In the genomic region with DNA sequence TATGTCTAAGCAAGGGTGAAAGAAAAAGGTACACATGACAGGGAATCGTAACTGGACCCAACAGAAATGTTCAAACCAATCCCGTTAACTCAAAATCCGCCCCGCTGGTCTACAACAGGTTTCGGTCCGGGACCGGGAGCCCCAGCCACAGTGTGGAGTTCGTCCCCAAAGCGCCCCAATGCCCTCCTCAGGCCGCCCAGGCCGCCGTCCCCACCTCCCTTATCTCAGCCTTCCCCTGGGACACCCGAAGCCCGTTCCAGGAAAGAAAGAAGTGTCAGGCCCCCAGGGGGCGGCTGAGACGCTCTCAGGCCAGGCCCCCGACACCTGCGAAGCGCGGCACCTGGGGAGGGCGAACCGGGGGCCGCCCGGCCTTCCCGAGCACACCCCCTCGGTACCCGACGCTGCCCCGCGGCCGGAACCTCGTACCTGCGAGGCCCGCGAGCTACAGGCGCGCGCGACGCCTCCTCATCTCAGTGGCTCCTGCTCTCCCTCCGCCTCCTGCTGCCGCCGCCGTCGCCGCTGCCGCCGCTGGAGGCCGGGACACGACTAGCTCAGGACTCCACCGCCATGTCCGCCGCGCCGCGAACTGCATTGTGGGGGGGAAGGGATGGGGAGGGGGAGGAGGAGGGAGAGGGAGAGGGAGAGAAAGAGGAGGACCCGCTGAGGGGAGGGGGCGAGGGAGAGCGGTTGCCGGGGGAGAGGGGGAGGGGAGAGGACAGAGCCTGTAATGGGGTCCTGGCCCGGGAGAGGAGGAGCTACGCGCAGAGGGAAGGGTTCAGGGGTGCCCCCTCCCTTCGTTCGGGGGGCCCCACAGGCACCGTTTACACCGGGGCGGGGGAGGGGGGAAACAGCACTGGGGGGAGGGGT, we compare ENCODE assay signal across 8 cellular contexts. TPM values are rescaled to one million over a fixed set of nuclear protein-coding genes. Genes with fewer than 3 reads are reported as not detected.
A peak's percentile ranks its signal among the peaks of the same experiment; 100 is the strongest.
DNase-seq lines count a peak whose midpoint lies in the region; ATAC-seq and TF ChIP-seq lines count a peak whose summit lies in the region.

A gene with protein sequence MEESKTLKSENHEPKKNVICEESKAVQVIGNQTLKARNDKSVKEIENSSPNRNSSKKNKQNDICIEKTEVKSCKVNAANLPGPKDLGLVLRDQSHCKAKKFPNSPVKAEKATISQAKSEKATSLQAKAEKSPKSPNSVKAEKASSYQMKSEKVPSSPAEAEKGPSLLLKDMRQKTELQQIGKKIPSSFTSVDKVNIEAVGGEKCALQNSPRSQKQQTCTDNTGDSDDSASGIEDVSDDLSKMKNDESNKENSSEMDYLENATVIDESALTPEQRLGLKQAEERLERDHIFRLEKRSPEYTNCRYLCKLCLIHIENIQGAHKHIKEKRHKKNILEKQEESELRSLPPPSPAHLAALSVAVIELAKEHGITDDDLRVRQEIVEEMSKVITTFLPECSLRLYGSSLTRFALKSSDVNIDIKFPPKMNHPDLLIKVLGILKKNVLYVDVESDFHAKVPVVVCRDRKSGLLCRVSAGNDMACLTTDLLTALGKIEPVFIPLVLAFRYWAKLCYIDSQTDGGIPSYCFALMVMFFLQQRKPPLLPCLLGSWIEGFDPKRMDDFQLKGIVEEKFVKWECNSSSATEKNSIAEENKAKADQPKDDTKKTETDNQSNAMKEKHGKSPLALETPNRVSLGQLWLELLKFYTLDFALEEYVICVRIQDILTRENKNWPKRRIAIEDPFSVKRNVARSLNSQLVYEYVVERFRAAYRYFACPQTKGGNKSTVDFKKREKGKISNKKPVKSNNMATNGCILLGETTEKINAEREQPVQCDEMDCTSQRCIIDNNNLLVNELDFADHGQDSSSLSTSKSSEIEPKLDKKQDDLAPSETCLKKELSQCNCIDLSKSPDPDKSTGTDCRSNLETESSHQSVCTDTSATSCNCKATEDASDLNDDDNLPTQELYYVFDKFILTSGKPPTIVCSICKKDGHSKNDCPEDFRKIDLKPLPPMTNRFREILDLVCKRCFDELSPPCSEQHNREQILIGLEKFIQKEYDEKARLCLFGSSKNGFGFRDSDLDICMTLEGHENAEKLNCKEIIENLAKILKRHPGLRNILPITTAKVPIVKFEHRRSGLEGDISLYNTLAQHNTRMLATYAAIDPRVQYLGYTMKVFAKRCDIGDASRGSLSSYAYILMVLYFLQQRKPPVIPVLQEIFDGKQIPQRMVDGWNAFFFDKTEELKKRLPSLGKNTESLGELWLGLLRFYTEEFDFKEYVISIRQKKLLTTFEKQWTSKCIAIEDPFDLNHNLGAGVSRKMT (N-terminal part only) (minus strand): TSS at position 588 of the 867 bp plus-strand sequence. CDS start 26,812 bp downstream, outside the sequence.

- H3K4me1 ChIP-seq in lower lobe of right lung: peaks cover 20% of the 10 kb centered on the region

- no peaks in the 10 kb centered on the region for H3K36me3 ChIP-seq in lower lobe of right lung

- H3K27me3 ChIP-seq in AG04450 (ENCODE audit: control insufficient read depth, insufficient read depth, low read length): no peaks in the 10 kb centered on the region
- no peaks in the 10 kb centered on the region for H3K27me3 ChIP-seq in lower lobe of right lung (ENCODE audit: low read depth)

- no peaks in the 10 kb centered on the region for H3K9me3 Mint-ChIP-seq in activated CD4-positive, alpha-beta memory T cell treated with anti-CD3 and anti-CD28 coated beads for 36 hours

- H3K36me3 Mint-ChIP-seq in activated CD4-positive, alpha-beta memory T cell treated with anti-CD3 and anti-CD28 coated beads for 36 hours: no peaks in the 10 kb centered on the region

- peak within 1 kb of the TSS; percentile 80 for H3K4me3 ChIP-seq in AG04450 (ENCODE audit: low read depth, low read length)
- peak within 1 kb of the TSS; percentile 98 for H3K4me3 ChIP-seq in lower lobe of right lung

- intact Hi-C loops in activated CD4-positive, alpha-beta memory T cell treated with anti-CD3 and anti-CD28 coated beads for 36 hours (cut with micrococcal nuclease): loop anchor here (1.0 to 10.0 kb wide), 10 partner anchors 32 to 410 kb away; a partner anchor contains a TSS
- intact Hi-C loops in lower lobe of right lung (cut with DNase I): no loop called here

- H3K27ac ChIP-seq in AG04450 (ENCODE audit: low read depth, low read length) (peak within 1 kb of the TSS; percentile 85), lower lobe of right lung (peak within 1 kb of the TSS; percentile 89)

- H3K4me1 Mint-ChIP-seq in activated CD4-positive, alpha-beta memory T cell treated with anti-CD3 and anti-CD28 coated beads for 36 hours (ENCODE audit: low read depth): peaks cover 32% of the 10 kb centered on the region

- H3K9me3 ChIP-seq in AG04450 (ENCODE audit: control insufficient read depth, insufficient read depth, low read length) (no peaks in the 10 kb centered on the region; the same call in 1 of the 2 replicates), lower lobe of right lung (no peaks in the 10 kb centered on the region)

- ATAC-seq in GM18907 (IDR thresholded peaks at IDR 0.05; ENCODE audit: unreplicated experiment) (peak; percentile 47), HG03354 (IDR thresholded peaks at IDR 0.05; ENCODE audit: poor library complexity, severe bottlenecking, unreplicated experiment) (peak; percentile 55), lower lobe of right lung (peak; percentile 88 to 90)

- peak within 1 kb of the TSS; percentile 63 for H3K4me3 Mint-ChIP-seq in activated CD4-positive, alpha-beta memory T cell treated with anti-CD3 and anti-CD28 coated beads for 36 hours

- H3K27me3 Mint-ChIP-seq in activated CD4-positive, alpha-beta memory T cell treated with anti-CD3 and anti-CD28 coated beads for 36 hours: no peaks in the 10 kb centered on the region

- CTCF ChIA-PET in AG04450 (lab: Charles Lee): interaction anchor here (0.6 to 1.0 kb wide), 2 partner anchors 14 to 16 kb away, joined by 4 read pairs; no protein-coding TSS in a partner anchor
- CTCF ChIA-PET in activated CD4-positive, alpha-beta memory T cell treated with anti-CD3 and anti-CD28 coated beads for 36 hours (lab: Charles Lee): interaction anchor here (0.7 to 1.8 kb wide), 6 partner anchors 52 to 147 kb away, joined by 3 to 5 read pairs (median 4); no protein-coding TSS in a partner anchor

- DNase-seq in AG04450 (ENCODE audit: low read depth, low spot score): peak; percentile 48
- peak; percentile 73 for DNase-seq in NCI-H526 treated with DMSO at 0.1 percent for 48 hours (lab: John Stamatoyannopoulos, UW)
- DNase-seq in activated CD4-positive, alpha-beta memory T cell treated with anti-CD3 and anti-CD28 coated beads for 36 hours: peak; percentile 87
- peak; percentile 62 for DNase-seq in effector CD4-positive, alpha-beta T cell
- peak; percentile 84 for DNase-seq in lower lobe of right lung
- peak; percentile 75 for DNase-seq in stimulated activated CD4-positive, alpha-beta T cell treated with anti-CD3 and anti-CD28 coated beads, Interleukin-4, amount 100 ng/mL, for 48 hours (ENCODE audit: low read depth in 2 of 2)

- no peak for TF ChIP-seq CTCF in AG04450 (IDR thresholded peaks at IDR 0.05; ENCODE audit: low read depth, low read length)
- no peak for TF ChIP-seq CTCF in lower lobe of right lung (IDR thresholded peaks at IDR 0.05)

- POLR2A ChIA-PET in AG04450 (lab: Yijun Ruan, JAX): interaction anchor here (0.6 to 2.0 kb wide), 12 partner anchors 15 to 514 kb away, joined by 3 to 11 read pairs (median 6); a partner anchor contains a TSS
- POLR2A ChIA-PET in activated CD4-positive, alpha-beta memory T cell treated with anti-CD3 and anti-CD28 coated beads for 36 hours (lab: Charles Lee): interaction anchor here (0.6 to 2.0 kb wide), 14 partner anchors 16 to 498 kb away, joined by 3 to 14 read pairs (median 4); a partner anchor contains a TSS

- no peak within 1 kb of the TSS for H3K27ac Mint-ChIP-seq in activated CD4-positive, alpha-beta memory T cell treated with anti-CD3 and anti-CD28 coated beads for 36 hours

RNA-seq across cellular contexts. Expression of the gene that starts here (rescaled TPM):
- 29.3 and 30.0 TPM in 2 replicates for polyA plus RNA-seq in AG04450 (2011; rRNA removed)
- polyA minus RNA-seq in AG04450 (2011; rRNA and poly(A)+ RNA removed): 19.0 and 24.3 TPM in 2 replicates
- 10 to 100 TPM; 54.6 to 62.1 TPM for total RNA-seq in activated CD4-positive, alpha-beta memory T cell treated with anti-CD3 and anti-CD28 coated beads for 36 hours
- total RNA-seq in lower lobe of right lung: 52.1 TPM

Comparison
In these comparisons a context has a peak if more than half of its experiments do, and no peak if none do; other contexts are left out.
1. Peak in every context shown above with its lines: DNase-seq, ATAC-seq, H3K4me3 ChIP-seq and H3K27ac ChIP-seq.